In the genomic region with DNA sequence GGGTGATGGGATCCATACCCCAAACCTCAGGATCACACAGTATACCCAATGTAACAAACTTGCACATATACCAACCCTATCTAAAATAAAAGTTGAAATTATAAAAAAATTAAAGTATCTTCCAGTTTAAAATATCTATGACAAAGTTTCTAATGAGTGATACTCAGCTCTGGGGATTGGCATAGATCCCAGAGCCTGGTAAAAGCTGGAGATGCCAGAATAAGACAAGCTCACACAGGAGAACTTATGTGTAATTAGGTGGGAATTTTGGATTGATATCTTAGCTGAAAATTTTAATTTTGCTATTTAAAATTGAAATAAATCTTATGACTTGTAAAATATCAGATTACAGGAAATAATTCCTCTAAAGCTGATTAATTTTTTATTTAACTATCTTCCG, we compare ENCODE assay signal across 16 cellular contexts.
A peak's percentile ranks its signal among the peaks of the same experiment; 100 is the strongest.
DNase-seq lines count a peak whose midpoint lies in the region; ATAC-seq and TF ChIP-seq lines count a peak whose summit lies in the region.
"Had no signal": no experiment of that assay in that cellular context is flagged by ENCODE, and none has a peak within 500 bp of the region (broad histone marks: within the 10 kb centered on the region; RNA-seq: fewer than 3 reads in every experiment).

No MANE protein-coding gene starts in this region.

- no peak for TF ChIP-seq CTCF in heart right ventricle (IDR thresholded peaks at IDR 0.05)

- H3K4me1 ChIP-seq in heart right ventricle = peaks cover 0 to 6% (median 0%) of the 10 kb centered on the region in 9 donors
- H3K4me1 ChIP-seq: A549; BLaER1 treated with 17β-estradiol and CSF1 and Interleukin-3, amounts not matched to agents 10 nM and 100 nM; Caco-2 had no signal

- H3K9me3 ChIP-seq in heart right ventricle = no peaks in the 10 kb centered on the region
- H3K9me3 ChIP-seq: A549; BLaER1 treated with 17β-estradiol and CSF1 and Interleukin-3, amounts not matched to agents 10 nM and 100 nM; Caco-2 had no signal

- DNase-seq in NCI-H446 (lab: John Stamatoyannopoulos, UW) (peak; percentile 21 to 34), NCI-H446 treated with DMSO at 0.1 percent for 48 hours (lab: John Stamatoyannopoulos, UW) (no peak), Right ventricle myocardium superior (no peak), heart right ventricle (no peak)
- DNase-seq: AML-193; Caco-2; Calu3; CD4-positive, alpha-beta T cell; CD8-positive, alpha-beta T cell; DMS79 treated with DMSO at 0.1 percent for 48 hours; GF-D8 had no signal

- WGBS in heart right ventricle, 2 donors = 90 to 97% methylated on average over 1 of the region's 1 CpG

- no peak overlapping the region for H3K4me3 ChIP-seq in heart right ventricle
- H3K4me3 ChIP-seq: A549; BLaER1 treated with 17β-estradiol and CSF1 and Interleukin-3, amounts not matched to agents 10 nM and 100 nM had no signal

- no peak overlapping the region for H3K27ac ChIP-seq in heart right ventricle
- H3K27ac ChIP-seq: 22Rv1; A549; BLaER1 treated with 17β-estradiol and CSF1 and Interleukin-3, amounts not matched to agents 10 nM and 100 nM; C4-2B had no signal

- intact Hi-C loops in Right ventricle myocardium superior (cut with DNase I) = no loop called here
- intact Hi-C loops in heart right ventricle (cut with DNase I) = no loop called here

- ATAC-seq in Right ventricle myocardium superior (ENCODE audit: poor library complexity) (peak; percentile 48), heart right ventricle (no peak), GM21390 (IDR thresholded peaks at IDR 0.05; ENCODE audit: unreplicated experiment) (no peak)
- ATAC-seq: A549; CD8-positive, alpha-beta T cell had no signal

- H3K36me3 ChIP-seq in heart right ventricle = no peaks in the 10 kb centered on the region
- H3K36me3 ChIP-seq: BLaER1 treated with 17β-estradiol and CSF1 and Interleukin-3, amounts not matched to agents 10 nM and 100 nM had no signal

- H3K27me3 ChIP-seq in heart right ventricle = no peaks in the 10 kb centered on the region
- H3K27me3 ChIP-seq: BLaER1 treated with 17β-estradiol and CSF1 and Interleukin-3, amounts not matched to agents 10 nM and 100 nM had no signal

Comparison
In these comparisons a context has a peak if more than half of its experiments do, and no peak if none do; other contexts are left out.
1. DNase-seq: peak in NCI-H446 (2 of 2); none in NCI-H446 treated with DMSO at 0.1 percent for 48 hours (single experiment), Right ventricle myocardium superior (single experiment) and heart right ventricle (0 of 2).